ENCODE assay signal across 9 cellular contexts in genomic region chr1:87044840-87045239, GRCh38.
DNase-seq lines count a peak whose midpoint lies in the region; ATAC-seq, FAIRE-seq and TF ChIP-seq lines count a peak whose summit lies in the region.
"Had no signal": no experiment of that assay in that cellular context is flagged by ENCODE, and none has a peak within 500 bp of the region (broad histone marks: within the 10 kb centered on the region; RNA-seq: fewer than 3 reads in every experiment).

No MANE protein-coding gene starts in this region.

- ATAC-seq in GM19463 (IDR thresholded peaks at IDR 0.05; ENCODE audit: unreplicated experiment) (peak; percentile 22), HG03342 (IDR thresholded peaks at IDR 0.05; ENCODE audit: unreplicated experiment) (peak; percentile 82), Right ventricle myocardium superior (ENCODE audit: poor library complexity) (no peak), GM19023 (IDR thresholded peaks at IDR 0.05; ENCODE audit: unreplicated experiment) (no peak)

- DNase-seq in GM12892 (ENCODE audit: insufficient read length) (no peak), Right ventricle myocardium superior (no peak), HAP-1 (ENCODE audit: low spot score in 2 of 2) (no peak), stomach (no peak)
- DNase-seq: NCI-H187 treated with DMSO at 0.1 percent for 48 hours had no signal

- peak overlapping the region; percentile 28 for H3K4me3 Mint-ChIP-seq in activated naive CD4-positive, alpha-beta T cell treated with anti-CD3 and anti-CD28 coated beads, Interleukin-2, amount 50 U/mL, for 24 hours

- H3K27ac Mint-ChIP-seq in activated naive CD4-positive, alpha-beta T cell treated with anti-CD3 and anti-CD28 coated beads, Interleukin-2, amount 50 U/mL, for 24 hours: no peak overlapping the region

- no peak for TF ChIP-seq POLR2A in GM12892 (IDR thresholded peaks at IDR 0.05; ENCODE audit: low read depth, low read length)
- TF ChIP-seq POLR2A in stomach (IDR thresholded peaks at IDR 0.05): no peak

- no peaks in the 10 kb centered on the region for H3K36me3 ChIP-seq in HAP-1 (replicated peaks)
- no peaks in the 10 kb centered on the region for H3K36me3 ChIP-seq in stomach

- H3K9me3 ChIP-seq in HAP-1 (0 out of 2 replicates have a peak, but pooled peaks cover 2% of the 10 kb centered on the region), stomach (peaks cover 0 to 8% (median 4%) of the 10 kb centered on the region in 4 donors)

- H3K27me3 ChIP-seq in HAP-1 (ENCODE audit: low read depth) (no peaks in the 10 kb centered on the region), stomach (no peaks in the 10 kb centered on the region)

- in situ Hi-C loops in HAP-1 (cut with MboI; ENCODE audit: low sequenced_read_pairs): no loop called here

- peaks cover 6% of the 10 kb centered on the region for H3K36me3 Mint-ChIP-seq in activated naive CD4-positive, alpha-beta T cell treated with anti-CD3 and anti-CD28 coated beads, Interleukin-2, amount 50 U/mL, for 24 hours

- FAIRE-seq in GM12892 (lab: Jason Lieb, UNC): peak; percentile 97

- 73 to 91% (median 85%) methylated on average over 5 of the region's 5 CpGs for WGBS in stomach, 5 donors

- no peaks in the 10 kb centered on the region for H3K9me3 Mint-ChIP-seq in activated naive CD4-positive, alpha-beta T cell treated with anti-CD3 and anti-CD28 coated beads, Interleukin-2, amount 50 U/mL, for 24 hours

- H3K27ac ChIP-seq in stomach: no peak overlapping the region

- intact Hi-C loops in Right ventricle myocardium superior (cut with DNase I) (no loop called here), stomach (cut with DNase I; ENCODE audit: low total_unique reads) (no loop called here)

- H3K4me3 ChIP-seq in HAP-1 (no peak overlapping the region), stomach (no peak overlapping the region)

- TF ChIP-seq EP300 in stomach (IDR thresholded peaks at IDR 0.05): no peak

- H3K4me1 Mint-ChIP-seq in activated naive CD4-positive, alpha-beta T cell treated with anti-CD3 and anti-CD28 coated beads, Interleukin-2, amount 50 U/mL, for 24 hours: peaks cover 63% of the 10 kb centered on the region

- H3K27me3 Mint-ChIP-seq in activated naive CD4-positive, alpha-beta T cell treated with anti-CD3 and anti-CD28 coated beads, Interleukin-2, amount 50 U/mL, for 24 hours: no peaks in the 10 kb centered on the region

- H3K4me1 ChIP-seq in HAP-1: no peaks in the 10 kb centered on the region
- no peaks in the 10 kb centered on the region for H3K4me1 ChIP-seq in stomach

- no peak for TF ChIP-seq CTCF in stomach (IDR thresholded peaks at IDR 0.05)

Comparison
In these comparisons a context has a peak if more than half of its experiments do, and no peak if none do; other contexts are left out.
1. ATAC-seq: peak in GM19463 (single experiment) and HG03342 (single experiment); none in Right ventricle myocardium superior (single experiment) and GM19023 (single experiment).